Comparison of ENCODE assay signal across 18 cellular contexts in the genomic region with DNA sequence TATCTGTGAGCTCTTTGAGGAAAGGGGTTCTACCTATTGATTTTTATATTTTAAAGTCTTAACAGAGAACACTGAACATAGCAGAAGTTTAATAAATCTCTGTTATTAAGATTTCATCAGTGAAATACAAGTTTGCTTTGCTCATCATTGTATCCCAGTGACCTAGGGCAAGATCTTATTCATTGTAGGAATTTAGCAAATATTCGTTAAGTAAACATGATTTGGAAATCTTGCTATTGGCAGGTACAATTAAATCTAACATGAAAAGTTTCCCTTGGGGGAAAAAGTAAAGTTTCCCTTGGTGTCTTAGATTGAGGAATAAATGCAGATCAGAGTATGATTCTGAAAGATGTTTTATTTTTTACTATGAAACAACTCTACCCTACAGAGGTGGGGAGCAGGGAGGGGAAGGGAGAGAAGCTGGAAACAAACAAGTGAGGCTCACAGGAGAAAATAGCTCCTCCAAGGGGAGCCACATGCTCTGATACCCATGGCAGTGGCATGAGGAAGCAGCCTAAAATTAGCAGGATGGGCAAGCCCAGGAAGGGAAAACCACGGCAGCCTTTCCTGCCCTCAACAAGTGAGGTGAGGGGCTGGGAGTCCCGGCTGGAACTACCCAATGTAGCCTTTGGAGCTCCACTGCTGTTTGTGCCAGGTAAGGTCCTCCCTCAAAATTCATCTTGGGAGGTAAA. TPM values are rescaled to one million over a fixed set of nuclear protein-coding genes. Genes with fewer than 3 reads are reported as not detected.
DNase-seq lines count a peak whose midpoint lies in the region; ATAC-seq and TF ChIP-seq lines count a peak whose summit lies in the region.
"Had no signal": no experiment of that assay in that cellular context is flagged by ENCODE, and none has a peak within 500 bp of the region (broad histone marks: within the 10 kb centered on the region; RNA-seq: fewer than 3 reads in every experiment).

No MANE protein-coding gene starts in this region.

- H3K27me3 ChIP-seq in GM23338 (ENCODE audit: insufficient read depth), result no peaks in the 10 kb centered on the region
- no peaks in the 10 kb centered on the region for H3K27me3 ChIP-seq in RWPE2 (ENCODE audit: insufficient read depth, poor library complexity, severe bottlenecking)
- H3K27me3 ChIP-seq in psoas muscle (ENCODE audit: insufficient read depth in 3 of 3, low read length in 2 of 3), result no peaks in the 10 kb centered on the region
- H3K27me3 ChIP-seq: gastroesophageal sphincter, upper lobe of left lung had no signal

- peak overlapping the region; percentile 73 for H2AFZ ChIP-seq in GM23338

- no peaks in the 10 kb centered on the region for H4K20me1 ChIP-seq in GM23338 (replicated peaks; ENCODE audit: insufficient read depth)

- ATAC-seq in GM23338 (peak; percentile 82), RWPE2 (ENCODE audit: low read depth) (peak; percentile 76), psoas muscle (peak; percentile 92 to 96 (median 94)), HG03442 (IDR thresholded peaks at IDR 0.05; ENCODE audit: unreplicated experiment) (no peak), natural killer cell (no peak), HG03025 (IDR thresholded peaks at IDR 0.05; ENCODE audit: low FRiP score, unreplicated experiment) (no peak)
- ATAC-seq: gastroesophageal sphincter; natural killer cell treated with Interleukin-12 subunit alpha and Interleukin-12 subunit beta and Interleukin-15 and Interleukin-18, amount 100 ng/mL, for 72 hours had no signal

- H3K79me2 ChIP-seq in GM23338 (replicated peaks; ENCODE audit: insufficient read depth), result no peaks in the 10 kb centered on the region

- peaks cover 17% of the 10 kb centered on the region for H3K4me1 ChIP-seq in GM23338 (ENCODE audit: insufficient read depth)
- peaks cover 43% of the 10 kb centered on the region for H3K4me1 ChIP-seq in RWPE2 (ENCODE audit: insufficient read depth, poor library complexity, severe bottlenecking)
- peaks cover 36% of the 10 kb centered on the region for H3K4me1 ChIP-seq in psoas muscle
- H3K4me1 ChIP-seq: gastroesophageal sphincter, upper lobe of left lung had no signal

- no peaks in the 10 kb centered on the region for H3K36me3 Mint-ChIP-seq in GM23338 (ENCODE audit: low read depth)
- H3K36me3 Mint-ChIP-seq in natural killer cell, result no peaks in the 10 kb centered on the region
- H3K36me3 Mint-ChIP-seq: brain; CD4-positive, CD25-positive, alpha-beta regulatory T cell; natural killer cell treated with Interleukin-12 subunit alpha and Interleukin-12 subunit beta and Interleukin-15 and Interleukin-18, amount 100 ng/mL, for 72 hours had no signal

- TF ChIP-seq CTCF in GM23338 (conservative IDR thresholded peaks at IDR 0.05; ENCODE audit: low read depth in 2 of 2) (no peak), RWPE2 (IDR thresholded peaks at IDR 0.05; ENCODE audit: poor library complexity, severe bottlenecking) (no peak), psoas muscle (IDR thresholded peaks at IDR 0.05) (no peak), natural killer cell (IDR thresholded peaks at IDR 0.05) (no peak)

- H3K36me3 ChIP-seq in GM23338 (ENCODE audit: insufficient read depth) (no peaks in the 10 kb centered on the region), RWPE2 (ENCODE audit: low read depth) (no peaks in the 10 kb centered on the region), psoas muscle (ENCODE audit: insufficient read depth in 1 of 2, low read depth in 1 of 2) (no peaks in the 10 kb centered on the region)
- H3K36me3 ChIP-seq: gastroesophageal sphincter, upper lobe of left lung had no signal

- intact Hi-C loops in cardiac septum (cut with DNase I) (no loop called here), psoas muscle (cut with DNase I) (loop anchor here in 1 of 2 donors (2.0 to 10.0 kb wide), 3 partner anchors 19 to 217 kb away; no protein-coding TSS in a partner anchor), natural killer cell (cut with micrococcal nuclease) (no loop called here)

- H3K9me2 ChIP-seq in GM23338 (ENCODE audit: insufficient read depth), result no peaks in the 10 kb centered on the region

- 18 to 24% (median 21%) methylated on average over 3 of the region's 3 CpGs for WGBS in psoas muscle, 3 donors

- peaks cover 22% of the 10 kb centered on the region for H3K4me1 Mint-ChIP-seq in GM23338
- H3K4me1 Mint-ChIP-seq in natural killer cell, result no peaks in the 10 kb centered on the region

- H3K9me3 ChIP-seq in RWPE2 (ENCODE audit: severe bottlenecking), result no peaks in the 10 kb centered on the region
- no peaks in the 10 kb centered on the region for H3K9me3 ChIP-seq in psoas muscle
- H3K9me3 ChIP-seq: gastroesophageal sphincter, upper lobe of left lung had no signal

- no peaks in the 10 kb centered on the region for H3F3A ChIP-seq in GM23338 (replicated peaks; ENCODE audit: low read depth)

- peaks cover 2% of the 10 kb centered on the region for H3K27me3 Mint-ChIP-seq in GM23338 (ENCODE audit: insufficient read depth, low read depth, poor library complexity)
- peaks cover 6 to 28% of the 10 kb centered on the region in 2 donors for H3K27me3 Mint-ChIP-seq in natural killer cell (ENCODE audit: low read depth in 2 of 2)
- H3K27me3 Mint-ChIP-seq: brain had no signal

- H3K27ac ChIP-seq in GM23338 (ENCODE audit: low read depth), result 0 out of 2 replicates have a peak overlapping the region, but pooled peaks have one; percentile 20
- peak overlapping the region; percentile 79 for H3K27ac ChIP-seq in RWPE2 (ENCODE audit: poor library complexity, severe bottlenecking)
- H3K27ac ChIP-seq in psoas muscle, result peak overlapping the region; percentile 93
- H3K27ac ChIP-seq: gastroesophageal sphincter, upper lobe of left lung, VCaP had no signal

- H3K27ac Mint-ChIP-seq in GM23338, result peak overlapping the region; percentile 16; the same call in 1 of the 2 replicates
- no peak overlapping the region for H3K27ac Mint-ChIP-seq in natural killer cell
- H3K27ac Mint-ChIP-seq: natural killer cell treated with Interleukin-12 subunit alpha and Interleukin-12 subunit beta and Interleukin-15 and Interleukin-18, amount 100 ng/mL, for 72 hours had no signal

- H3K4me3 Mint-ChIP-seq in GM23338 (no peak overlapping the region), natural killer cell (no peak overlapping the region)
- H3K4me3 Mint-ChIP-seq: brain; CD4-positive, CD25-positive, alpha-beta regulatory T cell; natural killer cell treated with Interleukin-12 subunit alpha and Interleukin-12 subunit beta and Interleukin-15 and Interleukin-18, amount 100 ng/mL, for 72 hours had no signal

- H3K4me3 ChIP-seq in GM23338 (no peak overlapping the region), RWPE2 (ENCODE audit: severe bottlenecking) (no peak overlapping the region), psoas muscle (peak overlapping the region; percentile 69)
- H3K4me3 ChIP-seq: gastroesophageal sphincter, upper lobe of left lung had no signal

- peak; percentile 42 for DNase-seq in GM23338 (ENCODE audit: low spot score)
- DNase-seq in RWPE2 (ENCODE audit: low spot score), result no peak
- peak; percentile 85 for DNase-seq in cardiac septum (ENCODE audit: low spot score)
- DNase-seq in psoas muscle, result peak; percentile 37 to 82
- DNase-seq in superior temporal gyrus (ENCODE audit: extremely low spot score), result no peak
- no peak for DNase-seq in natural killer cell
- DNase-seq: activated naive CD4-positive, alpha-beta T cell treated with Interleukin-2 at 50 U/mL for 16 hours; CD4-positive, CD25-positive, alpha-beta regulatory T cell; effector CD4-positive, alpha-beta T cell; NK-92 treated with Interleukin-12 subunit alpha and Interleukin-12 subunit beta, amount 100 ng/mL, for 24 hours; upper lobe of left lung had no signal

- 0 out of 2 replicates have a peak overlapping the region, but pooled peaks have one; percentile 2 for H3K4me2 ChIP-seq in GM23338

- H3K9me3 Mint-ChIP-seq in GM23338, result no peaks in the 10 kb centered on the region
- H3K9me3 Mint-ChIP-seq in natural killer cell, result no peaks in the 10 kb centered on the region
- H3K9me3 Mint-ChIP-seq: brain; natural killer cell treated with Interleukin-12 subunit alpha and Interleukin-12 subunit beta and Interleukin-15 and Interleukin-18, amount 100 ng/mL, for 72 hours had no signal

TF ChIP-seq in GM23338, 12 proteins besides CTCF, POLR2A, EP300 and RAD21 (continues in another document):
- TF ChIP-seq EZH2phosphoT487 (IDR thresholded peaks at IDR 0.05; ENCODE audit: unreplicated experiment), result no peak

RNA-seq across cellular contexts. Expression of gene HERC4, which starts 12.4 kb away (rescaled TPM):
- total RNA-seq in GM23338 (2014; rRNA removed; shearing (Covaris generic)), result 60.4 and 67.2 TPM in 2 replicates
- 16.2 and 20.1 TPM in 2 replicates for polyA plus RNA-seq in GM23338 (2016; fragmentation: Nextera tagmentation; extraction: Ambion mirVana)
- total RNA-seq in cardiac septum, result 43.0 TPM
- total RNA-seq in psoas muscle, result 10 to 100 TPM; 15.1 to 29.4 (median 20.6) TPM
- polyA plus RNA-seq in psoas muscle, result 10 to 100 TPM in 2 of 3 donors, 1 to 10 TPM in 1; 8.8 to 23.7 (median 17.6) TPM
- total RNA-seq in natural killer cell, result 100 to 1,000 TPM in 1 of 3 donors, 10 to 100 TPM in 2; 78.4 to 104 (median 83.9) TPM

RNA-seq across cellular contexts. Expression of gene MYPN, which starts 21.8 kb away (rescaled TPM):
- not detected in 2 replicates for total RNA-seq in GM23338 (2014; rRNA removed; shearing (Covaris generic))
- polyA plus RNA-seq in GM23338 (2016; fragmentation: Nextera tagmentation; extraction: Ambion mirVana), result not detected in 2 replicates
- total RNA-seq in cardiac septum, result 196 TPM
- total RNA-seq in psoas muscle, result 100 to 1,000 TPM; 216 to 376 (median 312) TPM
- polyA plus RNA-seq in psoas muscle, result 100 to 1,000 TPM in 1 of 3 donors, 10 to 100 TPM in 2; 24.3 to 117 (median 97.4) TPM
- total RNA-seq in natural killer cell, result not detected
- total RNA-seq: CD4-positive, CD25-positive, alpha-beta regulatory T cell; renal cortical epithelial cell; upper lobe of left lung had no signal
- polyA plus RNA-seq: CD4-positive, CD25-positive, alpha-beta regulatory T cell had no signal

Comparison
In these comparisons a context has a peak if more than half of its experiments do, and no peak if none do; other contexts are left out.
1. ATAC-seq: peak in GM23338 (single experiment), RWPE2 (single experiment) and psoas muscle (4 of 4); none in HG03442 (single experiment), natural killer cell (0 of 3) and HG03025 (single experiment).
2. DNase-seq: peak in GM23338 (single experiment), cardiac septum (single experiment) and psoas muscle (2 of 2); none in RWPE2 (single experiment), superior temporal gyrus (single experiment) and natural killer cell (single experiment).
3. H3K27ac ChIP-seq: peak in every context shown above with its lines; median percentile 93 in psoas muscle; 79 in RWPE2; 20 in GM23338.
4. RNA of gene MYPN, which starts 21.8 kb away (total RNA-seq): 216 to 376 TPM in psoas muscle and 196 TPM in cardiac septum (single experiment); not detected in GM23338 and not detected in natural killer cell; every median in the first group is over 100 times any median in the second.